In the genomic region with DNA sequence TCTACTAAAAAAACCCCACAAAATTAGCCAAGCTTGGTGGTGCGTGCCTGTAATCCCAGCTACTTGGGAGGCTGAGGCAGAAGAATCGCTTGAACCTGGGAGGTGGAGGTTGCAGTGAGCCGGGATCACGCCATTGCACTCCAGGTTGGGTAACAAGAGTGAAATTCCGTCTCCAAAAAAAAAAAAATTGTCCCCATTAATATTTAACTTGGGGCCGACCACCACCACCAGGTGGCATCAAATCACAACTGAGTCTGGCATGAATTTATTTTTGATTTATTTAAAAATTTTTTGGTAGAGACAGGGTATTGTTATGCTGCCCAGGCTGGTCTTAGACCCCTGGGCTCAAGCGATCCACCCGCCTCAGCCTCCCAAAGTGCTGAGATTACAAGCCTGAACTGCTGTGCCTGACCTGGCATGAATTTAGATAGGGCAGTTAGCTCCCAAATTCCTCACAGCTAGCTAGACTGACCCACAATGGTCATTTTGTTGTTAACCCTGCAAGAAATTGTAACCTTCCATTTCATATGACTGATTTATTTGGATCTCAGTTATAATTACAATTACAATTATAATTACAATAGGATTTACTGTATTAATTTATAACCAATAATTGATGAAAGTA, we compare ENCODE assay signal across 2 cellular contexts.
A peak's percentile ranks its signal among the peaks of the same experiment; 100 is the strongest.
TF ChIP-seq lines count a peak whose summit lies in the region.

No MANE protein-coding gene starts in this region.

TF ChIP-seq in A549, 52 proteins besides CTCF, POLR2A, EP300 and RAD21:
- TF ChIP-seq SMC3 (IDR thresholded peaks at IDR 0.05) (peak; percentile 46; the same call in 1 of the 3 replicates), EHMT2 (IDR thresholded peaks at IDR 0.05; ENCODE audit: low read depth) (no peak), FOSL2 (IDR thresholded peaks at IDR 0.05) (no peak), FOSL2 (CRISPR knock-in tag; IDR thresholded peaks at IDR 0.05) (no peak), NFE2L2 (conservative IDR thresholded peaks at IDR 0.05; ENCODE audit: low read length) (no peak), BHLHE40 (IDR thresholded peaks at IDR 0.05; ENCODE audit: low read depth, low read length) (no peak), RARB (CRISPR knock-in tag; IDR thresholded peaks at IDR 0.05) (no peak)
TF ChIP-seq in A549: peak in this region for 1.

TF ChIP-seq in endothelial cell of umbilical vein, 7 proteins besides CTCF, POLR2A, EP300 and RAD21:
- TF ChIP-seq GATA2 (IDR thresholded peaks at IDR 0.05; ENCODE audit: insufficient read depth, insufficient read length, low read depth, low read length) (no peak), JUN (IDR thresholded peaks at IDR 0.05; ENCODE audit: borderline replicate concordance, insufficient read depth, insufficient read length, low read depth) (no peak), MYC (IDR thresholded peaks at IDR 0.05; ENCODE audit: low read depth, low read length) (no peak), EZH2 (IDR thresholded peaks at IDR 0.05; ENCODE audit: borderline replicate concordance, low read depth, low read length, severe bottlenecking) (no peak), FOS (IDR thresholded peaks at IDR 0.05; ENCODE audit: borderline replicate concordance, insufficient read depth, low read length) (no peak), POLR2AphosphoS5 (IDR thresholded peaks at IDR 0.05; ENCODE audit: insufficient read depth, low read depth, low read length) (no peak)
- TF ChIP-seq, protein P1, sequence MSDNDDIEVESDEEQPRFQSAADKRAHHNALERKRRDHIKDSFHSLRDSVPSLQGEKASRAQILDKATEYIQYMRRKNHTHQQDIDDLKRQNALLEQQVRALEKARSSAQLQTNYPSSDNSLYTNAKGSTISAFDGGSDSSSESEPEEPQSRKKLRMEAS (IDR thresholded peaks at IDR 0.05; ENCODE audit: insufficient read depth, insufficient read length) = no peak
